In the genomic region with DNA sequence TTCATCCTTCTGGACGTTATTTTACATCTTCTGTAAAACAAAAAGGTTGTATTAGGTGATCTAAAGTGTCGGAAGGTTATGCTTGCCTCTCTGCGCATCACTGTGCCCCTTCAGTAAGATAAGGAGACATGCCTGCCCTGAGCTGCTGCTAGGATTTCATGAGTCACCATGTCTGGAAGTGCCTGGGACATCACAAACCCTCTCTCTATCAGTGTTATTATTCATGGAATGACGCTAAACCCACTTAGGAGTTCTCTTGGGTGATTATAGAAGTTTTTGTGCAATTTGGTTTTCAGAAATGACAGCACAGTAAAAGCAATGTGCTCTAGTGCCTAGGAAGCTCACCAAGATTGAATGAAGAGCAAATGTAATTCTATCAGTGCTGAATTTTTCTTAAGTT, we compare ENCODE assay signal across 12 cellular contexts.
DNase-seq lines count a peak whose midpoint lies in the region; ATAC-seq and TF ChIP-seq lines count a peak whose summit lies in the region.
"Had no signal": no experiment of that assay in that cellular context is flagged by ENCODE, and none has a peak within 500 bp of the region (broad histone marks: within the 10 kb centered on the region; RNA-seq: fewer than 3 reads in every experiment).

No MANE protein-coding gene starts in this region.

- WGBS in gastroesophageal sphincter (ENCODE audit: low coverage in 1 of 2), 2 donors, result 73 to 80% methylated on average over 1 to 2 of the region's 4 CpGs

- intact Hi-C loops in head of caudate nucleus (cut with DNase I), result no loop called here

- peak; percentile 67 for DNase-seq in ELR (ENCODE audit: low read depth)
- DNase-seq in head of caudate nucleus, result peak in 31 of 42 donors; percentile 3 to 72 (median 31)
- DNase-seq in putamen (ENCODE audit: low spot score), result peak; percentile 57
- DNase-seq in HuH-7.5 (ENCODE audit: low spot score), result no peak
- DNase-seq in NCI-H2029 treated with DMSO at 0.1 percent for 48 hours (lab: John Stamatoyannopoulos, UW), result no peak
- DNase-seq in activated naive CD4-positive, alpha-beta T cell (lab: John Stamatoyannopoulos, UW), result no peak
- DNase-seq: DMS79 treated with DMSO at 0.1 percent for 48 hours, NCI-H1417 treated with DMSO at 0.1 percent for 48 hours, retina, upper lobe of left lung had no signal

- H3K9me3 ChIP-seq in gastroesophageal sphincter, result no peaks in the 10 kb centered on the region
- H3K9me3 ChIP-seq: upper lobe of left lung had no signal

- no peaks in the 10 kb centered on the region for H3K27me3 ChIP-seq in gastroesophageal sphincter
- H3K27me3 ChIP-seq: upper lobe of left lung had no signal

- no peak overlapping the region for H3K27ac ChIP-seq in gastroesophageal sphincter
- H3K27ac ChIP-seq: upper lobe of left lung had no signal

- TF ChIP-seq CTCF in gastroesophageal sphincter (IDR thresholded peaks at IDR 0.05), result no peak

- TF ChIP-seq EP300 in gastroesophageal sphincter (IDR thresholded peaks at IDR 0.05), result no peak

- peak; percentile 100 for ATAC-seq in SK-N-SH treated with all-trans-retinoic acid at 6 μM for 48 hours
- no peak for ATAC-seq in gastroesophageal sphincter

- H3K4me1 ChIP-seq in gastroesophageal sphincter, result no peaks in the 10 kb centered on the region
- H3K4me1 ChIP-seq: upper lobe of left lung had no signal

- TF ChIP-seq POLR2A in gastroesophageal sphincter (IDR thresholded peaks at IDR 0.05), result no peak

- H3K4me3 ChIP-seq in gastroesophageal sphincter, result no peak overlapping the region
- H3K4me3 ChIP-seq: upper lobe of left lung had no signal

- H3K36me3 ChIP-seq in gastroesophageal sphincter, result no peaks in the 10 kb centered on the region
- H3K36me3 ChIP-seq: upper lobe of left lung had no signal

TF ChIP-seq in SK-N-SH treated with all-trans-retinoic acid at 6 μM for 48 hours, 23 proteins besides CTCF, POLR2A, EP300 and RAD21:
- TF ChIP-seq ZFP30 (CRISPR knock-in tag; IDR thresholded peaks at IDR 0.05), result 0 out of 2 replicates have a peak, but pooled peaks have one; percentile 21
- TF ChIP-seq BACH2 (CRISPR knock-in tag; IDR thresholded peaks at IDR 0.05; ENCODE audit: borderline replicate concordance), result no peak
- TF ChIP-seq TCF4 (CRISPR knock-in tag; IDR thresholded peaks at IDR 0.05; ENCODE audit: borderline replicate concordance), result no peak
- TF ChIP-seq, protein P1, sequence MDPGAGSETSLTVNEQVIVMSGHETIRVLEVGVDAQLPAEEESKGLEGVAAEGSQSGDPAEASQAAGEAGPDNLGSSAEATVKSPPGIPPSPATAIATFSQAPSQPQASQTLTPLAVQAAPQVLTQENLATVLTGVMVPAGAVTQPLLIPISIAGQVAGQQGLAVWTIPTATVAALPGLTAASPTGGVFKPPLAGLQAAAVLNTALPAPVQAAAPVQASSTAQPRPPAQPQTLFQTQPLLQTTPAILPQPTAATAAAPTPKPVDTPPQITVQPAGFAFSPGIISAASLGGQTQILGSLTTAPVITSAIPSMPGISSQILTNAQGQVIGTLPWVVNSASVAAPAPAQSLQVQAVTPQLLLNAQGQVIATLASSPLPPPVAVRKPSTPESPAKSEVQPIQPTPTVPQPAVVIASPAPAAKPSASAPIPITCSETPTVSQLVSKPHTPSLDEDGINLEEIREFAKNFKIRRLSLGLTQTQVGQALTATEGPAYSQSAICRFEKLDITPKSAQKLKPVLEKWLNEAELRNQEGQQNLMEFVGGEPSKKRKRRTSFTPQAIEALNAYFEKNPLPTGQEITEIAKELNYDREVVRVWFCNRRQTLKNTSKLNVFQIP (CRISPR knock-in tag; IDR thresholded peaks at IDR 0.05; ENCODE audit: borderline replicate concordance, low read depth), result 0 out of 2 replicates have a peak, but pooled peaks have one; percentile 60
- peak; percentile 83 for TF ChIP-seq ZNF70 (CRISPR knock-in tag; IDR thresholded peaks at IDR 0.05)
- TF ChIP-seq ZFP3 (CRISPR knock-in tag; IDR thresholded peaks at IDR 0.05), result peak; percentile 95
- 0 out of 2 replicates have a peak, but pooled peaks have one; percentile 24 for TF ChIP-seq TOX (CRISPR knock-in tag; IDR thresholded peaks at IDR 0.05; ENCODE audit: borderline replicate concordance)
- TF ChIP-seq ARNTL (CRISPR knock-in tag; IDR thresholded peaks at IDR 0.05; ENCODE audit: borderline replicate concordance, low read depth), result no peak
- TF ChIP-seq, protein P2, sequence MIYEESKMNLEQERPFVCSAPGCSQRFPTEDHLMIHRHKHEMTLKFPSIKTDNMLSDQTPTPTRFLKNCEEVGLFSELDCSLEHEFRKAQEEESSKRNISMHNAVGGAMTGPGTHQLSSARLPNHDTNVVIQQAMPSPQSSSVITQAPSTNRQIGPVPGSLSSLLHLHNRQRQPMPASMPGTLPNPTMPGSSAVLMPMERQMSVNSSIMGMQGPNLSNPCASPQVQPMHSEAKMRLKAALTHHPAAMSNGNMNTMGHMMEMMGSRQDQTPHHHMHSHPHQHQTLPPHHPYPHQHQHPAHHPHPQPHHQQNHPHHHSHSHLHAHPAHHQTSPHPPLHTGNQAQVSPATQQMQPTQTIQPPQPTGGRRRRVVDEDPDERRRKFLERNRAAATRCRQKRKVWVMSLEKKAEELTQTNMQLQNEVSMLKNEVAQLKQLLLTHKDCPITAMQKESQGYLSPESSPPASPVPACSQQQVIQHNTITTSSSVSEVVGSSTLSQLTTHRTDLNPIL (CRISPR knock-in tag; IDR thresholded peaks at IDR 0.05; ENCODE audit: low read depth), result peak; percentile 56; the same call in 1 of the 2 replicates
- peak; percentile 96 for TF ChIP-seq ISL1 (CRISPR knock-in tag; IDR thresholded peaks at IDR 0.05)
- TF ChIP-seq, protein P3, sequence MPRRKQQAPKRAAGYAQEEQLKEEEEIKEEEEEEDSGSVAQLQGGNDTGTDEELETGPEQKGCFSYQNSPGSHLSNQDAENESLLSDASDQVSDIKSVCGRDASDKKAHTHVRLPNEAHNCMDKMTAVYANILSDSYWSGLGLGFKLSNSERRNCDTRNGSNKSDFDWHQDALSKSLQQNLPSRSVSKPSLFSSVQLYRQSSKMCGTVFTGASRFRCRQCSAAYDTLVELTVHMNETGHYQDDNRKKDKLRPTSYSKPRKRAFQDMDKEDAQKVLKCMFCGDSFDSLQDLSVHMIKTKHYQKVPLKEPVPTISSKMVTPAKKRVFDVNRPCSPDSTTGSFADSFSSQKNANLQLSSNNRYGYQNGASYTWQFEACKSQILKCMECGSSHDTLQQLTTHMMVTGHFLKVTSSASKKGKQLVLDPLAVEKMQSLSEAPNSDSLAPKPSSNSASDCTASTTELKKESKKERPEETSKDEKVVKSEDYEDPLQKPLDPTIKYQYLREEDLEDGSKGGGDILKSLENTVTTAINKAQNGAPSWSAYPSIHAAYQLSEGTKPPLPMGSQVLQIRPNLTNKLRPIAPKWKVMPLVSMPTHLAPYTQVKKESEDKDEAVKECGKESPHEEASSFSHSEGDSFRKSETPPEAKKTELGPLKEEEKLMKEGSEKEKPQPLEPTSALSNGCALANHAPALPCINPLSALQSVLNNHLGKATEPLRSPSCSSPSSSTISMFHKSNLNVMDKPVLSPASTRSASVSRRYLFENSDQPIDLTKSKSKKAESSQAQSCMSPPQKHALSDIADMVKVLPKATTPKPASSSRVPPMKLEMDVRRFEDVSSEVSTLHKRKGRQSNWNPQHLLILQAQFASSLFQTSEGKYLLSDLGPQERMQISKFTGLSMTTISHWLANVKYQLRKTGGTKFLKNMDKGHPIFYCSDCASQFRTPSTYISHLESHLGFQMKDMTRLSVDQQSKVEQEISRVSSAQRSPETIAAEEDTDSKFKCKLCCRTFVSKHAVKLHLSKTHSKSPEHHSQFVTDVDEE (CRISPR knock-in tag; IDR thresholded peaks at IDR 0.05), result 0 out of 2 replicates have a peak, but pooled peaks have one; percentile 14
- no peak for TF ChIP-seq RARB (CRISPR knock-in tag; IDR thresholded peaks at IDR 0.05)
- no peak for TF ChIP-seq ZC3H10 (CRISPR knock-in tag; IDR thresholded peaks at IDR 0.05)

Comparison
In these comparisons a context has a peak if more than half of its experiments do, and no peak if none do; other contexts are left out.
1. DNase-seq: peak in ELR (single experiment), head of caudate nucleus (31 of 42) and putamen (single experiment); none in HuH-7.5 (single experiment), NCI-H2029 treated with DMSO at 0.1 percent for 48 hours (single experiment) and activated naive CD4-positive, alpha-beta T cell (0 of 4).